In genomic region chr12:5407457-5407856, GRCh38 we compare ENCODE assay signal across 1 cellular context.
TF ChIP-seq lines count a peak whose summit lies in the region.

No MANE protein-coding gene starts in this region.

TF ChIP-seq in GM23338, 12 proteins besides CTCF, POLR2A, EP300 and RAD21 (continued from another document):
- no peak for TF ChIP-seq REST (IDR thresholded peaks at IDR 0.05; ENCODE audit: unreplicated experiment)
- TF ChIP-seq NANOG (IDR thresholded peaks at IDR 0.05; ENCODE audit: borderline replicate concordance) = no peak
TF ChIP-seq in GM23338: peak in this region for 0.
